In the genomic region with DNA sequence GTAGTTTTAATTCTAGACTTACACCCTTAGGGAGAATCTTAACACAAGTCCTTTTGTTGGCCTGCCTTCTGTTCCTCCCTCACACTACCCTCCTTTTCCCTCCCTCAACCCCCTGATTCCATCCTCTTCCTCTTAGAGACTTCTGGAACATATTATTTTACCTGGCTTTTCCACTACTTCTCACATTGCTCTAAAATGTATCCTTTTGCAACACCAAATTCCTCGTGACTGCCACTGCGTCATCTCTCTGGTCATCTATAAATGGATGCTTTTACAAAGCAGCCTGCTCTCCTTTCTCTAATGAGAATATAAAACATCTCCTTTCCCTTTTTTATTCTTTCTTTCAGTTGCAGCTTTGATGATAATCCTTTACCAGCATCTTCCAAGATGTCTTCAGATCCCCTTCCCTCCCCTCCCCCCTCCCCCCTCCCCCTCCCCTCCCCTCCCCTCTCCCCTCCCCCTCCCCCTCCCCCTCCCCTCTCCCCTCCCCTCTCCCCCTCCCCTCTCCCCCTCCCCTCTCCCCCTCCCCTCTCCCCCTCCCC, we compare ENCODE assay signal across 1 cellular context.
TF ChIP-seq lines count a peak whose summit lies in the region.

No MANE protein-coding gene starts in this region.

TF ChIP-seq in IMR-90, 13 proteins besides CTCF, POLR2A, EP300 and RAD21:
- TF ChIP-seq CEBPB (IDR thresholded peaks at IDR 0.05; ENCODE audit: low read depth, low read length): no peak
- TF ChIP-seq NFE2L2 (IDR thresholded peaks at IDR 0.05; ENCODE audit: low read depth, low read length): no peak
- TF ChIP-seq RCOR1 (IDR thresholded peaks at IDR 0.05; ENCODE audit: insufficient replicate concordance, low read length): no peak
- no peak for TF ChIP-seq ELK1 (IDR thresholded peaks at IDR 0.05; ENCODE audit: borderline replicate concordance, low read depth, low read length)
- no peak for TF ChIP-seq FOS (IDR thresholded peaks at IDR 0.05; ENCODE audit: low read depth, low read length)
- TF ChIP-seq MAFK (IDR thresholded peaks at IDR 0.05; ENCODE audit: low read depth, low read length): no peak
- no peak for TF ChIP-seq SMC3 (IDR thresholded peaks at IDR 0.05; ENCODE audit: low read depth, low read length)
- no peak for TF ChIP-seq RFX5 (IDR thresholded peaks at IDR 0.05; ENCODE audit: low read depth, low read length)
- no peak for TF ChIP-seq CHD1 (IDR thresholded peaks at IDR 0.05; ENCODE audit: low read depth, low read length)
- no peak for TF ChIP-seq MXI1 (IDR thresholded peaks at IDR 0.05; ENCODE audit: borderline replicate concordance, low read depth, low read length)
- no peak for TF ChIP-seq BHLHE40 (IDR thresholded peaks at IDR 0.05; ENCODE audit: low read depth, low read length)
